Comparison of ENCODE assay signal across 8 cellular contexts in the genomic region with DNA sequence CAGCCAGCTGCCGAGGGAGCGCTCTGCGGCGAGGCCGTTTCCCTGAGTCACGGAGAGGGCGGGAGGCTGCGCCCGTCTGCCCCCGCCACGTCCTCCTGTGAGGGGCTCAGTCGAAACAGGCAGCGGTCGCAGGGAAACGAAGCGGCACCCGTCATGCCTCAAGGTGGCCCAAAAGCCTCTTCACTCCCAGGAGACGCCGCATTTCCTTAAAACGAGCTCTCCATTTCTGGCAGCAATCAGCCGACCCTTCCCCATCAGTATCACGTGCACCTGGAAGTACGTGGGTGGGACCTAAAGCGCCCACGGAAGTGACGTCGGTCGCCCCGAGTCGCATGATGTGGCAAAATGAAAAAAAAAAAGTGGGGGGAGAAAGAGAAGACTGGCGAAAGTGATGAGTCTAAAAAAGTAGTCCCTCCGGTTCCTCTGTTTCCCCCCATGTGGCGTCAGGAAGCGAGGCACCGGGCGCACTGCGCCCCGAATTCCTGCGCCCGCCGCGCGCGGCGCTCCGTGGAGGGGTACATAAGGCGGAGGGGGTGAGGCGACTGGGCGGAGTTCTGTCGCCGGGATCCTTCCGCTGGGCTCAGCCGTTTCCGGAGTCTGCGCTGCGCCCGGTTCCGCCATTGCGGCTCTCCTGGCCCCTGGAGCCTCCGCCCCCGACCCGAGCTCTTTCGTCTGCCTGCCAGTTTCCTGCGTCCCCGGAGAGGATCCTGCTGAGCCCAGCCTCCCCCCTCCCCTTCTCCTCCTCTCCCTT. TPM values are rescaled to one million over a fixed set of nuclear protein-coding genes. Genes with fewer than 3 reads are reported as not detected.
A peak's percentile ranks its signal among the peaks of the same experiment; 100 is the strongest.
DNase-seq lines count a peak whose midpoint lies in the region; ATAC-seq and TF ChIP-seq lines count a peak whose summit lies in the region.

A gene (plus strand): TSS at position 583 of the 751 bp plus-strand sequence. CDS start 237 bp downstream, outside the sequence.

- no TSS peak for BruUV-seq in PC-9 (replicated peaks; lab: Mats Ljungman, UMichigan)

- DNase-seq in DMS114 treated with DMSO at 0.1 percent for 48 hours (lab: John Stamatoyannopoulos, UW; ENCODE audit: unreplicated experiment) = peak; percentile 96
- DNase-seq in PC-9 = peak; percentile 88 to 89
- peak; percentile 94 for DNase-seq in activated T-cell treated with anti-CD3 and anti-CD28 coated beads, Interleukin-2, amount 50 U/mL, for 1 hour
- DNase-seq in epithelial cell of proximal tubule (ENCODE audit: low read depth) = peak; percentile 91
- DNase-seq in mucosa of gallbladder (ENCODE audit: low spot score) = peak; percentile 94
- peak; percentile 80 to 91 for DNase-seq in stimulated activated CD8-positive, alpha-beta memory T cell treated with anti-CD3 and anti-CD28 coated beads, Interleukin-4, amount 100 ng/mL, for 4 hours (ENCODE audit: low read depth in 2 of 2, low spot score in 1 of 2)

- H3K27me3 ChIP-seq in PC-9 (ENCODE audit: insufficient read depth, low read depth) = no peaks in the 10 kb centered on the region

- peak; percentile 71 for ATAC-seq in GM21576 (IDR thresholded peaks at IDR 0.05; ENCODE audit: unreplicated experiment)

- H3K9me2 ChIP-seq in PC-9 (ENCODE audit: insufficient read depth) = no peaks in the 10 kb centered on the region

- TF ChIP-seq CTCF in PC-9 (conservative IDR thresholded peaks at IDR 0.05) (no peak), epithelial cell of proximal tubule (conservative IDR thresholded peaks at IDR 0.05; ENCODE audit: low read depth, low read length) (no peak)

- no peak for TF ChIP-seq RAD21 in Ishikawa (IDR thresholded peaks at IDR 0.05; ENCODE audit: low read depth)

- peaks cover 56% of the 10 kb centered on the region for H3K4me1 ChIP-seq in PC-9 (replicated peaks; ENCODE audit: insufficient read depth)

- intact Hi-C loops in PC-9 (cut with micrococcal nuclease; ENCODE audit: unreplicated experiment) = loop anchor here (2.0 kb wide), 2 partner anchors 23 to 465 kb away; a partner anchor contains a TSS

- H4K20me1 ChIP-seq in PC-9 (ENCODE audit: insufficient read depth) = peaks cover 39% of the 10 kb centered on the region

- POLR2A ChIA-PET in PC-9 (lab: Charles Lee; ENCODE audit: unreplicated experiment) = interaction anchor here (0.5 to 0.8 kb wide), 12 partner anchors 15 to 1676 kb away, joined by 3 to 31 read pairs (median 5); a partner anchor contains a TSS

- peaks cover 15% of the 10 kb centered on the region; the same call in 1 of the 2 replicates for H3F3A ChIP-seq in PC-9 (ENCODE audit: insufficient read depth, low read depth)

- peaks cover 22% of the 10 kb centered on the region; the same call in 1 of the 2 replicates for H3K36me3 ChIP-seq in PC-9 (ENCODE audit: low read depth)

- TF ChIP-seq EP300 in Ishikawa (IDR thresholded peaks at IDR 0.05; ENCODE audit: borderline replicate concordance) = peak; percentile 42; the same call in 1 of the 2 replicates

- H3K79me2 ChIP-seq in PC-9 (ENCODE audit: low read depth) = peaks cover 63% of the 10 kb centered on the region

- CTCF ChIA-PET in PC-9 (lab: Charles Lee) = interaction anchor here (0.6 kb wide), 1 partner anchor 831 kb away, joined by 3 read pairs; no protein-coding TSS in a partner anchor

- H3K27ac ChIP-seq in PC-9 = peak within 1 kb of the TSS; percentile 91

- no peaks in the 10 kb centered on the region for H3K9me3 ChIP-seq in PC-9 (ENCODE audit: insufficient read depth, low read depth)

- peak within 1 kb of the TSS; percentile 75 for H2AFZ ChIP-seq in PC-9

- peak within 1 kb of the TSS; percentile 76 for H3K4me3 ChIP-seq in PC-9
- peak within 1 kb of the TSS; percentile 96 for H3K4me3 ChIP-seq in epithelial cell of proximal tubule (ENCODE audit: low read depth, low read length)

- H3K4me2 ChIP-seq in PC-9 = peak within 1 kb of the TSS; percentile 80

TF ChIP-seq in Ishikawa, 13 proteins besides CTCF, POLR2A, EP300 and RAD21:
- TF ChIP-seq NFIC (IDR thresholded peaks at IDR 0.05) (peak; percentile 30), YY1 (IDR thresholded peaks at IDR 0.05; ENCODE audit: low read depth) (peak; percentile 90), ZBTB7A (IDR thresholded peaks at IDR 0.05; ENCODE audit: low read depth) (peak; percentile 40; the same call in 1 of the 2 replicates), EGR1 (IDR thresholded peaks at IDR 0.05) (peak; percentile 48), TEAD4 (IDR thresholded peaks at IDR 0.05) (peak; percentile 76), FOXM1 (IDR thresholded peaks at IDR 0.05; ENCODE audit: borderline replicate concordance, low read depth) (peak; percentile 54; the same call in 1 of the 2 replicates), TAF1 (IDR thresholded peaks at IDR 0.05; ENCODE audit: low read depth) (peak; percentile 97), CEBPB (IDR thresholded peaks at IDR 0.05) (peak; percentile 12; the same call in 1 of the 2 replicates), CREB1 (IDR thresholded peaks at IDR 0.05; ENCODE audit: low read depth) (peak; percentile 87), TCF12 (IDR thresholded peaks at IDR 0.05; ENCODE audit: low read depth) (peak; percentile 51)
- TF ChIP-seq, protein P1, sequence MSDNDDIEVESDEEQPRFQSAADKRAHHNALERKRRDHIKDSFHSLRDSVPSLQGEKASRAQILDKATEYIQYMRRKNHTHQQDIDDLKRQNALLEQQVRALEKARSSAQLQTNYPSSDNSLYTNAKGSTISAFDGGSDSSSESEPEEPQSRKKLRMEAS (IDR thresholded peaks at IDR 0.05) = peak; percentile 87
- TF ChIP-seq, protein P2, sequence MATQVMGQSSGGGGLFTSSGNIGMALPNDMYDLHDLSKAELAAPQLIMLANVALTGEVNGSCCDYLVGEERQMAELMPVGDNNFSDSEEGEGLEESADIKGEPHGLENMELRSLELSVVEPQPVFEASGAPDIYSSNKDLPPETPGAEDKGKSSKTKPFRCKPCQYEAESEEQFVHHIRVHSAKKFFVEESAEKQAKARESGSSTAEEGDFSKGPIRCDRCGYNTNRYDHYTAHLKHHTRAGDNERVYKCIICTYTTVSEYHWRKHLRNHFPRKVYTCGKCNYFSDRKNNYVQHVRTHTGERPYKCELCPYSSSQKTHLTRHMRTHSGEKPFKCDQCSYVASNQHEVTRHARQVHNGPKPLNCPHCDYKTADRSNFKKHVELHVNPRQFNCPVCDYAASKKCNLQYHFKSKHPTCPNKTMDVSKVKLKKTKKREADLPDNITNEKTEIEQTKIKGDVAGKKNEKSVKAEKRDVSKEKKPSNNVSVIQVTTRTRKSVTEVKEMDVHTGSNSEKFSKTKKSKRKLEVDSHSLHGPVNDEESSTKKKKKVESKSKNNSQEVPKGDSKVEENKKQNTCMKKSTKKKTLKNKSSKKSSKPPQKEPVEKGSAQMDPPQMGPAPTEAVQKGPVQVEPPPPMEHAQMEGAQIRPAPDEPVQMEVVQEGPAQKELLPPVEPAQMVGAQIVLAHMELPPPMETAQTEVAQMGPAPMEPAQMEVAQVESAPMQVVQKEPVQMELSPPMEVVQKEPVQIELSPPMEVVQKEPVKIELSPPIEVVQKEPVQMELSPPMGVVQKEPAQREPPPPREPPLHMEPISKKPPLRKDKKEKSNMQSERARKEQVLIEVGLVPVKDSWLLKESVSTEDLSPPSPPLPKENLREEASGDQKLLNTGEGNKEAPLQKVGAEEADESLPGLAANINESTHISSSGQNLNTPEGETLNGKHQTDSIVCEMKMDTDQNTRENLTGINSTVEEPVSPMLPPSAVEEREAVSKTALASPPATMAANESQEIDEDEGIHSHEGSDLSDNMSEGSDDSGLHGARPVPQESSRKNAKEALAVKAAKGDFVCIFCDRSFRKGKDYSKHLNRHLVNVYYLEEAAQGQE (IDR thresholded peaks at IDR 0.05; ENCODE audit: low read depth) = no peak
- TF ChIP-seq, protein P3, sequence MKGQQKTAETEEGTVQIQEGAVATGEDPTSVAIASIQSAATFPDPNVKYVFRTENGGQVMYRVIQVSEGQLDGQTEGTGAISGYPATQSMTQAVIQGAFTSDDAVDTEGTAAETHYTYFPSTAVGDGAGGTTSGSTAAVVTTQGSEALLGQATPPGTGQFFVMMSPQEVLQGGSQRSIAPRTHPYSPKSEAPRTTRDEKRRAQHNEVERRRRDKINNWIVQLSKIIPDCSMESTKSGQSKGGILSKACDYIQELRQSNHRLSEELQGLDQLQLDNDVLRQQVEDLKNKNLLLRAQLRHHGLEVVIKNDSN (IDR thresholded peaks at IDR 0.05) = peak; percentile 93

RNA-seq across cellular contexts. Expression of the gene that starts here (rescaled TPM):
- total RNA-seq in PC-9 (2021) (164 and 206 TPM in 2 replicates), epithelial cell of proximal tubule (207 and 243 TPM in 2 replicates), mucosa of gallbladder (246 TPM)

Comparison
In these comparisons a context has a peak if more than half of its experiments do, and no peak if none do; other contexts are left out.
1. Peak in every context shown above with its lines: DNase-seq, ATAC-seq, H3K4me3 ChIP-seq and H3K27ac ChIP-seq.